In the genomic region with DNA sequence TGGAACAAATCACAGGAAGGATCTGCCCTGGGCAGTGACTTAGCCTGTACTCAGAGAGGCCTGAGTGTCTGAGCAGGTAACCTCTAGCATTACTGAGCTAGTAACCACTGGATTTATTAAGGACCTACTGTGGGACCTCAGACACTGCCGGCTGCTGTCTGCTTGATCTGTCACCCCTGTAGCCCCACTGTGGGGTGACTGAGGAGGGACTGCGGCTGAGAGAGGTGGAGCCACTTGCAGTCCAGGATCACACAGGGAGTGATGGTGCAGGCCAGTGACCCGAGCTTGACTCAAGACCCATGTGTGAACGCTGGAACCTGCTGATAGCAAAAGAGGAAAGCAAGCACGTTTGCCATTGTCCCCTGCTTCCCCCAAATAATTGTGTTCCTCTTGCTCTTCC, we compare ENCODE assay signal across 2 cellular contexts.
TF ChIP-seq lines count a peak whose summit lies in the region.

No MANE protein-coding gene starts in this region.

TF ChIP-seq in A549, 52 proteins besides CTCF, POLR2A, EP300 and RAD21:
- TF ChIP-seq, protein P1, sequence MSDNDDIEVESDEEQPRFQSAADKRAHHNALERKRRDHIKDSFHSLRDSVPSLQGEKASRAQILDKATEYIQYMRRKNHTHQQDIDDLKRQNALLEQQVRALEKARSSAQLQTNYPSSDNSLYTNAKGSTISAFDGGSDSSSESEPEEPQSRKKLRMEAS (IDR thresholded peaks at IDR 0.05): no peak
- TF ChIP-seq TFCP2L1 (CRISPR knock-in tag; IDR thresholded peaks at IDR 0.05): no peak
- no peak for TF ChIP-seq GATA3 (IDR thresholded peaks at IDR 0.05; ENCODE audit: borderline replicate concordance)
- no peak for TF ChIP-seq HDAC2 (IDR thresholded peaks at IDR 0.05)
- no peak for TF ChIP-seq BHLHE40 (IDR thresholded peaks at IDR 0.05; ENCODE audit: low read depth, low read length)
- TF ChIP-seq SMC3 (IDR thresholded peaks at IDR 0.05): no peak
- no peak for TF ChIP-seq ZFP36 (IDR thresholded peaks at IDR 0.05; ENCODE audit: borderline replicate concordance, partially characterized antibody)
- no peak for TF ChIP-seq CEBPB (IDR thresholded peaks at IDR 0.05)
- TF ChIP-seq ZSCAN20 (CRISPR knock-in tag; IDR thresholded peaks at IDR 0.05): no peak
- TF ChIP-seq MAZ (IDR thresholded peaks at IDR 0.05; ENCODE audit: borderline replicate concordance, low read depth, low read length): no peak
- TF ChIP-seq FOSL2 (IDR thresholded peaks at IDR 0.05): no peak
- TF ChIP-seq FOSL2 (CRISPR knock-in tag; IDR thresholded peaks at IDR 0.05): no peak
- no peak for TF ChIP-seq MYC (IDR thresholded peaks at IDR 0.05; ENCODE audit: borderline replicate concordance, low read length)
- no peak for TF ChIP-seq RNF2 (IDR thresholded peaks at IDR 0.05; ENCODE audit: borderline replicate concordance, low read depth)
- TF ChIP-seq KDM1A (IDR thresholded peaks at IDR 0.05; ENCODE audit: low read depth): no peak
- no peak for TF ChIP-seq MAFK (IDR thresholded peaks at IDR 0.05; ENCODE audit: partially characterized antibody)
- no peak for TF ChIP-seq CBX8 (IDR thresholded peaks at IDR 0.05)
- TF ChIP-seq, protein P2, sequence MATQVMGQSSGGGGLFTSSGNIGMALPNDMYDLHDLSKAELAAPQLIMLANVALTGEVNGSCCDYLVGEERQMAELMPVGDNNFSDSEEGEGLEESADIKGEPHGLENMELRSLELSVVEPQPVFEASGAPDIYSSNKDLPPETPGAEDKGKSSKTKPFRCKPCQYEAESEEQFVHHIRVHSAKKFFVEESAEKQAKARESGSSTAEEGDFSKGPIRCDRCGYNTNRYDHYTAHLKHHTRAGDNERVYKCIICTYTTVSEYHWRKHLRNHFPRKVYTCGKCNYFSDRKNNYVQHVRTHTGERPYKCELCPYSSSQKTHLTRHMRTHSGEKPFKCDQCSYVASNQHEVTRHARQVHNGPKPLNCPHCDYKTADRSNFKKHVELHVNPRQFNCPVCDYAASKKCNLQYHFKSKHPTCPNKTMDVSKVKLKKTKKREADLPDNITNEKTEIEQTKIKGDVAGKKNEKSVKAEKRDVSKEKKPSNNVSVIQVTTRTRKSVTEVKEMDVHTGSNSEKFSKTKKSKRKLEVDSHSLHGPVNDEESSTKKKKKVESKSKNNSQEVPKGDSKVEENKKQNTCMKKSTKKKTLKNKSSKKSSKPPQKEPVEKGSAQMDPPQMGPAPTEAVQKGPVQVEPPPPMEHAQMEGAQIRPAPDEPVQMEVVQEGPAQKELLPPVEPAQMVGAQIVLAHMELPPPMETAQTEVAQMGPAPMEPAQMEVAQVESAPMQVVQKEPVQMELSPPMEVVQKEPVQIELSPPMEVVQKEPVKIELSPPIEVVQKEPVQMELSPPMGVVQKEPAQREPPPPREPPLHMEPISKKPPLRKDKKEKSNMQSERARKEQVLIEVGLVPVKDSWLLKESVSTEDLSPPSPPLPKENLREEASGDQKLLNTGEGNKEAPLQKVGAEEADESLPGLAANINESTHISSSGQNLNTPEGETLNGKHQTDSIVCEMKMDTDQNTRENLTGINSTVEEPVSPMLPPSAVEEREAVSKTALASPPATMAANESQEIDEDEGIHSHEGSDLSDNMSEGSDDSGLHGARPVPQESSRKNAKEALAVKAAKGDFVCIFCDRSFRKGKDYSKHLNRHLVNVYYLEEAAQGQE (IDR thresholded peaks at IDR 0.05): no peak

TF ChIP-seq in WTC11, 78 proteins besides CTCF, POLR2A, EP300 and RAD21:
- no peak for TF ChIP-seq NFE2L1 (CRISPR knock-in tag; IDR thresholded peaks at IDR 0.05)
- TF ChIP-seq, protein P3, sequence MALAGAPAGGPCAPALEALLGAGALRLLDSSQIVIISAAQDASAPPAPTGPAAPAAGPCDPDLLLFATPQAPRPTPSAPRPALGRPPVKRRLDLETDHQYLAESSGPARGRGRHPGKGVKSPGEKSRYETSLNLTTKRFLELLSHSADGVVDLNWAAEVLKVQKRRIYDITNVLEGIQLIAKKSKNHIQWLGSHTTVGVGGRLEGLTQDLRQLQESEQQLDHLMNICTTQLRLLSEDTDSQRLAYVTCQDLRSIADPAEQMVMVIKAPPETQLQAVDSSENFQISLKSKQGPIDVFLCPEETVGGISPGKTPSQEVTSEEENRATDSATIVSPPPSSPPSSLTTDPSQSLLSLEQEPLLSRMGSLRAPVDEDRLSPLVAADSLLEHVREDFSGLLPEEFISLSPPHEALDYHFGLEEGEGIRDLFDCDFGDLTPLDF (CRISPR knock-in tag; IDR thresholded peaks at IDR 0.05): no peak
